ENCODE assay signal across 25 cellular contexts in genomic region chr4:80079255-80079923, GRCh38. TPM values are rescaled to one million over a fixed set of nuclear protein-coding genes. Genes with fewer than 3 reads are reported as not detected.
DNase-seq lines count a peak whose midpoint lies in the region; ATAC-seq and TF ChIP-seq lines count a peak whose summit lies in the region.
"Had no signal": no experiment of that assay in that cellular context is flagged by ENCODE, and none has a peak within 500 bp of the region (broad histone marks: within the 10 kb centered on the region; RNA-seq: fewer than 3 reads in every experiment).

No MANE protein-coding gene starts in this region.

- peaks cover 2% of the 10 kb centered on the region for H3K27me3 Mint-ChIP-seq in dendritic cell treated with granulocyte-macrophage colony-stimulating factor and Interleukin-4, amounts not matched to agents 40 ng/mL and 50 ng/mL, for 4 days
- H3K27me3 Mint-ChIP-seq in osteocyte (ENCODE audit: unreplicated experiment) = peaks cover 8% of the 10 kb centered on the region

- TF ChIP-seq CTCF in RWPE2 (IDR thresholded peaks at IDR 0.05; ENCODE audit: poor library complexity, severe bottlenecking) = no peak
- no peak for TF ChIP-seq CTCF in osteocyte (IDR thresholded peaks at IDR 0.05)

- no peaks in the 10 kb centered on the region for H3K9me3 Mint-ChIP-seq in dendritic cell treated with granulocyte-macrophage colony-stimulating factor and Interleukin-4, amounts not matched to agents 40 ng/mL and 50 ng/mL, for 4 days
- peaks cover 8% of the 10 kb centered on the region for H3K9me3 Mint-ChIP-seq in osteocyte (ENCODE audit: unreplicated experiment)

- H3K4me1 Mint-ChIP-seq in dendritic cell treated with granulocyte-macrophage colony-stimulating factor and Interleukin-4, amounts not matched to agents 40 ng/mL and 50 ng/mL, for 4 days (ENCODE audit: low read depth) = peaks cover 69% of the 10 kb centered on the region
- peaks cover under 1% of the 10 kb centered on the region for H3K4me1 Mint-ChIP-seq in osteocyte (ENCODE audit: unreplicated experiment)
- H3K4me1 Mint-ChIP-seq: nephron progenitor cell had no signal

- no peaks in the 10 kb centered on the region for H3K36me3 Mint-ChIP-seq in dendritic cell treated with granulocyte-macrophage colony-stimulating factor and Interleukin-4, amounts not matched to agents 40 ng/mL and 50 ng/mL, for 4 days (ENCODE audit: low read depth)
- no peaks in the 10 kb centered on the region for H3K36me3 Mint-ChIP-seq in osteocyte (ENCODE audit: unreplicated experiment)

- H3K27me3 ChIP-seq in RWPE2 (ENCODE audit: insufficient read depth, poor library complexity, severe bottlenecking) = no peaks in the 10 kb centered on the region
- H3K27me3 ChIP-seq: cardiac muscle cell, Peyer's patch, vagina had no signal

- no peak for ATAC-seq in RWPE2 (ENCODE audit: low read depth)
- ATAC-seq: activated T-cell treated with anti-CD3 and anti-CD28 coated beads, Interleukin-2, amount 50 U/mL, for 72 hours; left colon had no signal

- in situ Hi-C loops in KBM-7 (cut with MboI; ENCODE audit: low pct_unique_long_range_greater_than_20kb, low sequenced_read_pairs) = no loop called here

- intact Hi-C loops in dendritic cell treated with granulocyte-macrophage colony-stimulating factor and Interleukin-4, amounts not matched to agents 40 ng/mL and 50 ng/mL, for 4 days (cut with micrococcal nuclease) = loop anchor here (5.0 kb wide), 1 partner anchor 103 kb away; no protein-coding TSS in a partner anchor

- peak overlapping the region; percentile 79 for H3K27ac Mint-ChIP-seq in dendritic cell treated with granulocyte-macrophage colony-stimulating factor and Interleukin-4, amounts not matched to agents 40 ng/mL and 50 ng/mL, for 4 days
- H3K27ac Mint-ChIP-seq in osteocyte (ENCODE audit: unreplicated experiment) = no peak overlapping the region
- H3K27ac Mint-ChIP-seq: activated naive CD4-positive, alpha-beta T cell treated with anti-CD3 and anti-CD28 coated beads, Interleukin-2, amount 10 ng/mL, durations not matched to agents 7 days and 5 days; activated T-cell treated with anti-CD3 and anti-CD28 coated beads, Interleukin-2, amount 50 U/mL, for 72 hours; nephron progenitor cell had no signal

- H3K4me3 ChIP-seq in RWPE2 (ENCODE audit: severe bottlenecking) = no peak overlapping the region
- H3K4me3 ChIP-seq: cardiac muscle cell, dorsolateral prefrontal cortex, Peyer's patch, vagina had no signal

- H3K4me1 ChIP-seq in RWPE2 (ENCODE audit: insufficient read depth, poor library complexity, severe bottlenecking) = peaks cover 29% of the 10 kb centered on the region

- H3K36me3 ChIP-seq in RWPE2 (ENCODE audit: low read depth) = no peaks in the 10 kb centered on the region
- H3K36me3 ChIP-seq: cardiac muscle cell, Peyer's patch, vagina had no signal

- H3K27ac ChIP-seq in RWPE2 (ENCODE audit: poor library complexity, severe bottlenecking) = peak overlapping the region; percentile 80
- H3K27ac ChIP-seq: cardiac muscle cell, dorsolateral prefrontal cortex, Peyer's patch, vagina had no signal

- H3K9me3 ChIP-seq in RWPE2 (ENCODE audit: severe bottlenecking) = no peaks in the 10 kb centered on the region
- H3K9me3 ChIP-seq: Peyer's patch, vagina had no signal

- peak overlapping the region; percentile 74 for H3K4me3 Mint-ChIP-seq in dendritic cell treated with granulocyte-macrophage colony-stimulating factor and Interleukin-4, amounts not matched to agents 40 ng/mL and 50 ng/mL, for 4 days
- no peak overlapping the region for H3K4me3 Mint-ChIP-seq in osteocyte (ENCODE audit: unreplicated experiment)
- H3K4me3 Mint-ChIP-seq: activated naive CD4-positive, alpha-beta T cell treated with anti-CD3 and anti-CD28 coated beads, Interleukin-2, amount 10 ng/mL, durations not matched to agents 7 days and 5 days; activated T-cell treated with anti-CD3 and anti-CD28 coated beads, Interleukin-2, amount 50 U/mL, for 72 hours; nephron progenitor cell had no signal

- peak; percentile 73 to 85 for DNase-seq in AML-193 (lab: John Stamatoyannopoulos, UW)
- peak; percentile 86 for DNase-seq in KBM-7
- DNase-seq in RWPE2 (ENCODE audit: low spot score) = no peak
- DNase-seq in NCI-H2196 (lab: John Stamatoyannopoulos, UW; ENCODE audit: unreplicated experiment) = no peak
- DNase-seq in NCI-H2081 (lab: John Stamatoyannopoulos, UW) = no peak
- no peak for DNase-seq in DMS53 treated with DMSO at 0.1 percent for 48 hours (lab: John Stamatoyannopoulos, UW; ENCODE audit: unreplicated experiment)
- DNase-seq in osteocyte (ENCODE audit: extremely low spot score, unreplicated experiment) = no peak
- DNase-seq: activated CD4-positive, alpha-beta T cell treated with anti-CD3 and anti-CD28 coated beads for 4 hours; activated naive CD4-positive, alpha-beta T cell treated with anti-CD3 and anti-CD28 coated beads, Interleukin-2, amount 10 ng/mL, durations not matched to agents 7 days and 5 days; activated T-cell treated with anti-CD3 and anti-CD28 coated beads, Interleukin-2, amount 50 U/mL, for 72 hours; anterior cingulate cortex; C1 segment of cervical spinal cord; dorsolateral prefrontal cortex; H7; IMR-90; left colon; midbrain; MM.1S; NCI-H187 treated with DMSO at 0.1 percent for 48 hours; NCI-H226; nephron progenitor cell; Peyer's patch had no signal

RNA-seq across cellular contexts. Expression of gene ANTXR2, which starts 6.4 kb away (rescaled TPM):
- 35.3 and 39.1 TPM in 2 replicates for total RNA-seq in osteocyte

Comparison
In these comparisons a context has a peak if more than half of its experiments do, and no peak if none do; other contexts are left out.
1. DNase-seq: peak in AML-193 (2 of 2) and KBM-7 (single experiment); none in RWPE2 (single experiment), NCI-H2196 (single experiment), NCI-H2081 (0 of 2), DMS53 treated with DMSO at 0.1 percent for 48 hours (single experiment) and osteocyte (single experiment).